ENCODE assay signal across 13 cellular contexts in the genomic region with DNA sequence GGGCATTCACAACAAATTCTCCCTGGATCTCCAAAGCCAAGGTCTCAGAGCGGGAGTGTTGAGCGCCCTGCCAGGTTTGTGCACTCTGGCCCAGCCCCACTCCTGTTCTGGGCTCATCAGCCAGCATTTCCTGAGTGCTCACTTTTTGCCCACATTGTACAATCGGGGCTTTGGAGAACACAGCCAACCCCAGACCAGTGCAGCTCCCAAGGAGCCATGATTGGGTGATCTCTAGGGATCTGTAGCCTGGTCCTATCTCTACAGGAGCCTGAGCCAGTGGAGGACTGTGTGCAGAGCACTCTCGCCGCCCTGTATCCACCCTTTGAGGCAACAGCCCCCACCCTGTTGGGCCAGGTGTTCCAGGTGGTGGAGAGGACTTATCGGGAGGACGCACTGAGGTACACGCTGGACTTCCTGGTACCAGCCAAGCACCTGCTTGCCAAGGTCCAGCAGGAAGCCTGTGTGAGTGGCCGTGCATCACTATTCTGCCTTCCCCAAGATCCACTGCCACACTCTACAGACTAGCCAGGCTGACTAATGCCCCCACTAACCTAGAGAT. TPM values are rescaled to one million over a fixed set of nuclear protein-coding genes. Genes with fewer than 3 reads are reported as not detected.
DNase-seq lines count a peak whose midpoint lies in the region; ATAC-seq, FAIRE-seq and TF ChIP-seq lines count a peak whose summit lies in the region.
"Had no signal": no experiment of that assay in that cellular context is flagged by ENCODE, and none has a peak within 500 bp of the region (broad histone marks: within the 10 kb centered on the region; RNA-seq: fewer than 3 reads in every experiment).

No MANE protein-coding gene starts in this region.

- H3K27ac ChIP-seq in SK-N-MC (peak overlapping the region; percentile 97), iPS-20b (ENCODE audit: low read length) (no peak overlapping the region), gastrocnemius medialis (peak overlapping the region; percentile 29 to 91 (median 84))
- H3K27ac ChIP-seq: PC-9, VCaP had no signal

- H3K27me3 Mint-ChIP-seq in activated T-cell treated with anti-CD3 and anti-CD28 coated beads, Interleukin-2, amount 50 U/mL, for 72 hours (ENCODE audit: low read depth), result peaks cover 56% of the 10 kb centered on the region

- H3K9ac ChIP-seq in SK-N-MC (ENCODE audit: insufficient read length), result no peak overlapping the region
- H3K9ac ChIP-seq in iPS-20b (ENCODE audit: low read depth, low read length), result peak overlapping the region; percentile 94; the same call in 1 of the 2 replicates

- H3K27me3 ChIP-seq in iPS-20b (ENCODE audit: insufficient read depth, low read length), result peaks cover 13% of the 10 kb centered on the region
- H3K27me3 ChIP-seq in gastrocnemius medialis, result no peaks in the 10 kb centered on the region

- intact Hi-C loops in gastrocnemius medialis (cut with DNase I; ENCODE audit: low total_unique reads), result no loop called here

- in situ Hi-C loops in G401 (cut with HindIII; ENCODE audit: low sequenced_read_pairs), result no loop called here
- in situ Hi-C loops in gastrocnemius medialis (cut with MboI; ENCODE audit: low sequenced_read_pairs in 4 of 4), result loop anchor here in 1 of 4 donors (25.0 kb wide), 1 partner anchor 386 kb away; a partner anchor contains a TSS

- TF ChIP-seq CTCF in gastrocnemius medialis (IDR thresholded peaks at IDR 0.05 in 4 of 5, conservative IDR thresholded peaks at IDR 0.05 in 1 of 5), result no peak
- no peak for TF ChIP-seq CTCF in D721Med (IDR thresholded peaks at IDR 0.05; ENCODE audit: insufficient read depth, missing control alignments)

- no peaks in the 10 kb centered on the region for H3K9me3 Mint-ChIP-seq in activated T-cell treated with anti-CD3 and anti-CD28 coated beads, Interleukin-2, amount 50 U/mL, for 72 hours

- H3K9me3 ChIP-seq in SK-N-MC (ENCODE audit: low read depth, low read length) (no peaks in the 10 kb centered on the region), iPS-20b (ENCODE audit: insufficient read depth, low read depth, low read length) (no peaks in the 10 kb centered on the region), gastrocnemius medialis (no peaks in the 10 kb centered on the region)
- H3K9me3 ChIP-seq: prostate gland had no signal

- peaks cover 34% of the 10 kb centered on the region for H3K4me1 Mint-ChIP-seq in activated T-cell treated with anti-CD3 and anti-CD28 coated beads, Interleukin-2, amount 50 U/mL, for 72 hours (ENCODE audit: low read depth)

- peaks cover 8% of the 10 kb centered on the region for H3K4me1 ChIP-seq in iPS-20b (ENCODE audit: insufficient read depth, low read length)
- H3K4me1 ChIP-seq in gastrocnemius medialis, result peaks cover 17 to 30% of the 10 kb centered on the region in 2 donors

- ATAC-seq in gastrocnemius medialis, result no peak
- no peak for ATAC-seq in GM19397 (IDR thresholded peaks at IDR 0.05; ENCODE audit: unreplicated experiment)
- no peak for ATAC-seq in GM19328 (IDR thresholded peaks at IDR 0.05; ENCODE audit: unreplicated experiment)
- ATAC-seq in activated T-cell treated with anti-CD3 and anti-CD28 coated beads, Interleukin-2, amount 50 U/mL, for 72 hours (replicated peaks in 1 of 2), result no peak

- H3K4me3 ChIP-seq in SK-N-MC (no peak overlapping the region), iPS-20b (ENCODE audit: low read length) (peak overlapping the region; percentile 94; the same call in 1 of the 2 replicates), gastrocnemius medialis (no peak overlapping the region)
- H3K4me3 ChIP-seq: PC-9, prostate gland had no signal

- H3K4me3 Mint-ChIP-seq in activated T-cell treated with anti-CD3 and anti-CD28 coated beads, Interleukin-2, amount 50 U/mL, for 72 hours, result no peak overlapping the region

- no peak for FAIRE-seq in D721Med (lab: Jason Lieb, UNC)

- H3K36me3 Mint-ChIP-seq in activated T-cell treated with anti-CD3 and anti-CD28 coated beads, Interleukin-2, amount 50 U/mL, for 72 hours (ENCODE audit: insufficient read depth in 2 of 2), result no peaks in the 10 kb centered on the region

- H3K36me3 ChIP-seq in SK-N-MC (ENCODE audit: insufficient read depth, low read length), result peaks cover 35% of the 10 kb centered on the region
- H3K36me3 ChIP-seq in iPS-20b (ENCODE audit: insufficient read depth, low read depth, low read length), result peaks cover 55% of the 10 kb centered on the region
- H3K36me3 ChIP-seq in gastrocnemius medialis, result peaks cover 0 to 27% of the 10 kb centered on the region in 2 donors
- H3K36me3 ChIP-seq: prostate gland had no signal

- no peak overlapping the region for H3K27ac Mint-ChIP-seq in activated T-cell treated with anti-CD3 and anti-CD28 coated beads, Interleukin-2, amount 50 U/mL, for 72 hours

- no peak for TF ChIP-seq POLR2A in gastrocnemius medialis (IDR thresholded peaks at IDR 0.05)

- peak; percentile 28 for DNase-seq in G401 (ENCODE audit: low spot score)
- no peak for DNase-seq in SK-N-MC (ENCODE audit: low read depth, low spot score)
- no peak for DNase-seq in gastrocnemius medialis
- DNase-seq in D721Med (ENCODE audit: insufficient read length, low spot score), result no peak
- DNase-seq in activated T-cell treated with anti-CD3 and anti-CD28 coated beads, Interleukin-2, amount 50 U/mL, for 72 hours, result no peak
- DNase-seq: activated gamma-delta T cell treated with Interleukin-2 at 50 U/mL for 16 hours, NCI-H187 treated with DMSO at 0.1 percent for 48 hours, PC-9 had no signal

RNA-seq across cellular contexts. Expression of a gene that starts 2.8 kb away (rescaled TPM):
- 48.6 and 50.3 TPM in 2 replicates for total RNA-seq in G401 (2014; rRNA removed; shearing (Covaris generic))
- 10 to 100 TPM; 10.4 to 15.7 (median 12.9) TPM for total RNA-seq in gastrocnemius medialis
- under 1 TPM; 0.26 to 0.37 TPM for total RNA-seq in activated T-cell treated with anti-CD3 and anti-CD28 coated beads, Interleukin-2, amount 50 U/mL, for 72 hours

RNA-seq across cellular contexts. Expression of a gene that starts 15.2 kb away (rescaled TPM):
- not detected in 2 replicates for total RNA-seq in G401 (2014; rRNA removed; shearing (Covaris generic))
- total RNA-seq in gastrocnemius medialis, result not detected
- total RNA-seq in activated T-cell treated with anti-CD3 and anti-CD28 coated beads, Interleukin-2, amount 50 U/mL, for 72 hours, result not detected
- total RNA-seq: PC-9, prostate gland had no signal

RNA-seq across cellular contexts. Expression of a gene that starts 25.6 kb away (rescaled TPM):
- 29.4 and 45.8 TPM in 2 replicates for total RNA-seq in G401 (2014; rRNA removed; shearing (Covaris generic))
- 10 to 100 TPM; 25.9 to 48.9 (median 43.9) TPM for total RNA-seq in gastrocnemius medialis
- total RNA-seq in activated T-cell treated with anti-CD3 and anti-CD28 coated beads, Interleukin-2, amount 50 U/mL, for 72 hours, result 10 to 100 TPM; 11.2 to 12.4 TPM

RNA-seq across cellular contexts. Expression of a gene that starts 28.0 kb away (rescaled TPM):
- total RNA-seq in G401 (2014; rRNA removed; shearing (Covaris generic)), result not detected in 2 replicates
- total RNA-seq in gastrocnemius medialis, result under 1 TPM in 2 of 4 donors, not detected in 2; 0.19 to 0.35 TPM
- under 1 TPM in 1 of 2 donors, not detected in 1; 0.35 TPM for total RNA-seq in activated T-cell treated with anti-CD3 and anti-CD28 coated beads, Interleukin-2, amount 50 U/mL, for 72 hours
- total RNA-seq: prostate gland had no signal

RNA-seq across cellular contexts. Expression of a gene that starts 30.7 kb away (rescaled TPM):
- total RNA-seq in G401 (2014; rRNA removed; shearing (Covaris generic)), result not detected in 2 replicates
- total RNA-seq in gastrocnemius medialis, result under 1 TPM in 1 of 4 donors, not detected in 3; 0.55 TPM
- not detected for total RNA-seq in activated T-cell treated with anti-CD3 and anti-CD28 coated beads, Interleukin-2, amount 50 U/mL, for 72 hours
- total RNA-seq: PC-9 had no signal

Comparison
In these comparisons a context has a peak if more than half of its experiments do, and no peak if none do; other contexts are left out.
1. RNA of a gene that starts 2.8 kb away (total RNA-seq): 48.6 to 50.3 TPM in G401 and 10.4 to 15.7 TPM in gastrocnemius medialis; 0.26 to 0.37 TPM in activated T-cell treated with anti-CD3 and anti-CD28 coated beads, Interleukin-2, amount 50 U/mL, for 72 hours; every median in the first group is over 4 times any median in the second.